Comparison of ENCODE assay signal across 11 cellular contexts in the genomic region with DNA sequence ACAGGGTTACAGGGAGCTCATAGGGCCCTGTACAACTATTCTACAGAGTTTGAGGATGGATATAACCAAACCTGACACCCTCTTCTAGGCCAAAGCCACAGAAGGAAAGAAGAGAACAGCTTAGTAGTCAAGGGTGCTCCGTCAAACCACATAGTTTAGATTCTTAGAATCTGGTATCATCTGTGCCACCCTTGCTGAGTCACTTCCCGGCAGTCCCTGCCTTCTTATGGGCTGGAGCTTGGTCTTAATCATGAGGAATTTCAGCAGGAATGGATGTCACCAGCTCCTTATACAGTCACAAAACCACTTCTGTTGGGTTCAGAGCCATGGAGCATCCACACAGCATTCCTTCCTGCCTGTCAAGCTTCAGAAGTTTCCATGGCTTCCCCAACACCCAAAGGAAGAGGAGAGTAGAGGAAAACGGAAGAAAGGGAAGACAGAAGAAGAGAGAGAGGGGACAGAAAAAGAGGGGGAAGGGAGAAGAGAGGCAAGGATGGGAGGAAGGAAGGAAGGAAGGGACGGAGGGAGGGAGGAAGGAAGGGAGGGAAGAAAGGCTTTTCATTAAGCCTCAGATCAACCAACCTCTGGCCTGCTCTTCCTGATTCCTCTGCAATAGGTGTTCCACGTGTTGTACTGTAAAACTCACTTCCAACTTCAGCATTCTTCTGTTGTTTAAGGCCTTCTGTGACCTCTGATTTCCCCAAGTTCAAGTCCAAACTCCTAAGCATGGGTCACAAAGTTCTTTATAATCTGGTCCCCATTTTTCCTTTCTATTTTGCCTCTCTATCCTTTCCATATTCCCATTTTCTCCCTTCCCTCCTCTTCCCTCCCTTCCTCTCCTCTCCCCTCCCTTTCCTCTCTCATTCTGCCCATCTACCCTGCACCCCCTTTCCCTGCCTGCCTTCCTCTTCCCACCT.
A peak's percentile ranks its signal among the peaks of the same experiment; 100 is the strongest.
DNase-seq lines count a peak whose midpoint lies in the region; ATAC-seq and TF ChIP-seq lines count a peak whose summit lies in the region.
"Had no signal": no experiment of that assay in that cellular context is flagged by ENCODE, and none has a peak within 500 bp of the region (broad histone marks: within the 10 kb centered on the region; RNA-seq: fewer than 3 reads in every experiment).

No MANE protein-coding gene starts in this region.

- no peaks in the 10 kb centered on the region for H3K36me3 ChIP-seq in ACC112 (ENCODE audit: insufficient read depth, low read length)
- H3K36me3 ChIP-seq: Peyer's patch, transverse colon had no signal

- H3K27ac ChIP-seq in ACC112 (ENCODE audit: low read depth, low read length): peak overlapping the region; percentile 95
- no peak overlapping the region for H3K27ac ChIP-seq in CD4-positive, alpha-beta T cell (ENCODE audit: low read depth, low read length)
- H3K27ac ChIP-seq: Peyer's patch had no signal

- peaks cover 4% of the 10 kb centered on the region for H3K27me3 Mint-ChIP-seq in activated naive CD8-positive, alpha-beta T cell
- H3K27me3 Mint-ChIP-seq in CD4-positive, alpha-beta T cell: no peaks in the 10 kb centered on the region

- POLR2A ChIA-PET in CD4-positive, alpha-beta T cell (lab: Charles Lee): no interaction called here

- H3K9me3 Mint-ChIP-seq in activated naive CD8-positive, alpha-beta T cell (ENCODE audit: low read depth): no peaks in the 10 kb centered on the region
- H3K9me3 Mint-ChIP-seq in CD4-positive, alpha-beta T cell: no peaks in the 10 kb centered on the region

- intact Hi-C loops in sciatic nerve (cut with DNase I): no loop called here
- intact Hi-C loops in CD4-positive, alpha-beta T cell (cut with DNase I, micrococcal nuclease): no loop called here

- H3K4me1 Mint-ChIP-seq in activated naive CD8-positive, alpha-beta T cell (ENCODE audit: low read depth): no peaks in the 10 kb centered on the region
- H3K4me1 Mint-ChIP-seq in CD4-positive, alpha-beta T cell (ENCODE audit: low read depth): no peaks in the 10 kb centered on the region

- H3K27me3 ChIP-seq in ACC112 (ENCODE audit: insufficient read depth, low read length): no peaks in the 10 kb centered on the region
- H3K27me3 ChIP-seq in CD4-positive, alpha-beta T cell (ENCODE audit: control insufficient read depth, insufficient read depth, low read length): no peaks in the 10 kb centered on the region
- H3K27me3 ChIP-seq: Peyer's patch, transverse colon had no signal

- H3K4me3 ChIP-seq in ACC112 (ENCODE audit: low read depth, low read length): no peak overlapping the region
- H3K4me3 ChIP-seq: Peyer's patch, transverse colon had no signal

- peak overlapping the region; percentile 40 for H2AFZ ChIP-seq in ACC112 (ENCODE audit: low read length, unreplicated experiment)

- H3K4me3 Mint-ChIP-seq in activated naive CD8-positive, alpha-beta T cell: no peak overlapping the region
- no peak overlapping the region for H3K4me3 Mint-ChIP-seq in CD4-positive, alpha-beta T cell

- TF ChIP-seq CTCF in CD4-positive, alpha-beta T cell (IDR thresholded peaks at IDR 0.05): no peak

- peak overlapping the region; percentile 4 for H3K27ac Mint-ChIP-seq in activated naive CD8-positive, alpha-beta T cell
- no peak overlapping the region for H3K27ac Mint-ChIP-seq in CD4-positive, alpha-beta T cell

- H3K36me3 Mint-ChIP-seq in activated naive CD8-positive, alpha-beta T cell: no peaks in the 10 kb centered on the region
- no peaks in the 10 kb centered on the region for H3K36me3 Mint-ChIP-seq in CD4-positive, alpha-beta T cell (ENCODE audit: low read depth)

- H3K9me3 ChIP-seq in CD4-positive, alpha-beta T cell (ENCODE audit: control insufficient read depth, low read length): no peaks in the 10 kb centered on the region
- H3K9me3 ChIP-seq: Peyer's patch, transverse colon had no signal

- CTCF ChIA-PET in CD4-positive, alpha-beta T cell (lab: Charles Lee): no interaction called here

- peak; percentile 86 for DNase-seq in HS-27A (ENCODE audit: low read depth)
- DNase-seq in islet precursor cell: peak; percentile 96
- DNase-seq in sciatic nerve (ENCODE audit: low spot score): no peak
- no peak for DNase-seq in CD4-positive, alpha-beta T cell
- no peak for DNase-seq in Kasumi-1 (lab: John Stamatoyannopoulos, UW)
- DNase-seq: cerebellar nuclear complex, Peyer's patch, transverse colon had no signal

- no peaks in the 10 kb centered on the region for H3K79me2 ChIP-seq in ACC112 (ENCODE audit: control insufficient read depth, insufficient read depth, low read length, unreplicated experiment)

- H3K4me1 ChIP-seq in ACC112 (ENCODE audit: control insufficient read depth, insufficient read depth, low read length, unreplicated experiment): peaks cover 53% of the 10 kb centered on the region
- H3K4me1 ChIP-seq: Peyer's patch, transverse colon had no signal

- ATAC-seq in sciatic nerve: no peak
- ATAC-seq in CD4-positive, alpha-beta T cell (ENCODE audit: poor library complexity): no peak
- no peak for ATAC-seq in HG02642 (IDR thresholded peaks at IDR 0.05; ENCODE audit: poor library complexity, unreplicated experiment)

Comparison
In these comparisons a context has a peak if more than half of its experiments do, and no peak if none do; other contexts are left out.
1. DNase-seq: peak in HS-27A (single experiment) and islet precursor cell (single experiment); none in sciatic nerve (single experiment), CD4-positive, alpha-beta T cell (0 of 10) and Kasumi-1 (0 of 2).